In the genomic region with DNA sequence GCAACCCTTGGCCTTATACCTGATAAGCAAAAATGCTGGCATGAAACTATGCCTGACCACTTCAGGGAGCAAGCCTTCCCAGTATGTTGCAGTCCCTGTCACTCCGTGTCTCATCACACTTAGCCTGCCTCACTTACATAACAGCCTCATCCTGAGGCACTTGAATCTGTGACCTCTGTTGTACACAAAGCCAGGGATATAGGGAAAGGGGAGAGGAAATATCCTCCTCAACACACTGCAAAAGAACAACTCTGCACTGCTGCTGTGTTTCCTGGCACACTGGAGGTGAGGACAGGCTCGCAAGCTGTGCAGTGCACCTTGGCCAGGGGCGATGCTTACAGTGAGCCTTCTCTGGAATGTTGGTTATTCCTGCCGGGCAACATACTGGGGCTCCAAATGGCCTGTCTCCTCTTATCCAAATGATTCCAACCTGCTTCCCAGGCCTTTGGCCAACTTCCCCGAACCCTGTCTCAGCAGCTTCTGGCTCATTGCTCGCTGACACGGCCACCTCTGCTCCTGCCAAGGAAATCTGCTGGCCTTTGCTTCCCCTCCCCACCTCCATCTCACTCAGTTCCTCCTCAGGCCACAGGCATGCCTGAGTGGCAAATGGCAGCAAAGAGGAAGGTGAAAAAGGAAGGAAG, we compare ENCODE assay signal across 12 cellular contexts.
DNase-seq lines count a peak whose midpoint lies in the region; ATAC-seq and TF ChIP-seq lines count a peak whose summit lies in the region.
"Had no signal": no experiment of that assay in that cellular context is flagged by ENCODE, and none has a peak within 500 bp of the region (broad histone marks: within the 10 kb centered on the region; RNA-seq: fewer than 3 reads in every experiment).

No MANE protein-coding gene starts in this region.

- CTCF ChIA-PET in MCF 10A (lab: Yijun Ruan, JAX), result interaction anchor here (0.7 kb wide), 1 partner anchor 12 kb away, joined by 3 read pairs; no protein-coding TSS in a partner anchor

- ATAC-seq in lower lobe of right lung, result peak; percentile 54 to 57
- no peak for ATAC-seq in GM21447 (IDR thresholded peaks at IDR 0.05; ENCODE audit: unreplicated experiment)

- H3K4me3 ChIP-seq in endodermal cell (ENCODE audit: low read length) (no peak overlapping the region), lower lobe of right lung (no peak overlapping the region), sigmoid colon (no peak overlapping the region)
- H3K4me3 ChIP-seq: gastrocnemius medialis had no signal

- 85 to 87% methylated on average over 4 to 7 of the region's 7 CpGs for WGBS in endodermal cell (ENCODE audit: insufficient coverage in 1 of 2, insufficient read length in 1 of 2), 2 experiments
- WGBS in sigmoid colon, 2 donors, result 56 to 68% methylated on average over 7 of the region's 7 CpGs

- TF ChIP-seq EP300 in sigmoid colon (IDR thresholded peaks at IDR 0.05), result no peak

- DNase-seq in T47D (ENCODE audit: low read depth in 1 of 2, low spot score in 1 of 2) (peak; percentile 19 to 92), MCF 10A (ENCODE audit: unreplicated experiment) (no peak), endodermal cell (peak; percentile 56), lower lobe of right lung (peak; percentile 45), inferior parietal cortex (ENCODE audit: extremely low spot score) (no peak), sigmoid colon (no peak)
- no peak for DNase-seq in activated T-helper 2 cell treated with anti-CD3 and anti-CD28 coated beads, Interferon-gamma antibody, Interleukin-2, Interleukin-4, amounts not matched to agents 10 μg/mL and 5 μg/mL and 100 μg/mL, durations not matched to agents 14 hours and 24 hours and 36 hours (ENCODE audit: low spot score)
- DNase-seq: DND-41, gastrocnemius medialis, NCI-H1930 had no signal

- H3K36me3 ChIP-seq in endodermal cell (ENCODE audit: control insufficient read depth, insufficient read depth, low read length) (no peaks in the 10 kb centered on the region), lower lobe of right lung (no peaks in the 10 kb centered on the region), sigmoid colon (no peaks in the 10 kb centered on the region)
- H3K36me3 ChIP-seq: gastrocnemius medialis had no signal

- H3K4me3 Mint-ChIP-seq in MCF 10A (ENCODE audit: unreplicated experiment), result no peak overlapping the region
- no peak overlapping the region for H3K4me3 Mint-ChIP-seq in endodermal cell
- no peak overlapping the region for H3K4me3 Mint-ChIP-seq in activated T-helper 2 cell treated with anti-CD3 and anti-CD28 coated beads, Interferon-gamma antibody, Interleukin-2, Interleukin-4, amounts not matched to agents 10 μg/mL and 5 μg/mL and 100 μg/mL, durations not matched to agents 14 hours and 24 hours and 36 hours (ENCODE audit: low read depth)
- H3K4me3 Mint-ChIP-seq: T-helper 2 cell treated with Interferon-gamma antibody and Interleukin-4, amounts not matched to agents 5 μg/mL and 100 μg/mL, for 36 hours had no signal

- no peak overlapping the region for H3K9ac ChIP-seq in endodermal cell (ENCODE audit: extremely low read depth, low read length, poor library complexity, severe bottlenecking)

- H3K27me3 Mint-ChIP-seq in MCF 10A (ENCODE audit: insufficient read depth, unreplicated experiment) (no peaks in the 10 kb centered on the region), endodermal cell (ENCODE audit: insufficient read depth) (no peaks in the 10 kb centered on the region)
- H3K27me3 Mint-ChIP-seq in activated T-helper 2 cell treated with anti-CD3 and anti-CD28 coated beads, Interferon-gamma antibody, Interleukin-2, Interleukin-4, amounts not matched to agents 10 μg/mL and 5 μg/mL and 100 μg/mL, durations not matched to agents 14 hours and 24 hours and 36 hours (ENCODE audit: low read depth), result no peaks in the 10 kb centered on the region

- POLR2A ChIA-PET in MCF 10A (lab: Yijun Ruan, JAX), result interaction anchor here (0.6 kb wide), 1 partner anchor 19 kb away, joined by 3 read pairs; no protein-coding TSS in a partner anchor

- H3K4me1 Mint-ChIP-seq in MCF 10A (ENCODE audit: insufficient read depth, unreplicated experiment) (peaks cover 7% of the 10 kb centered on the region), endodermal cell (no peaks in the 10 kb centered on the region)
- H3K4me1 Mint-ChIP-seq in activated T-helper 2 cell treated with anti-CD3 and anti-CD28 coated beads, Interferon-gamma antibody, Interleukin-2, Interleukin-4, amounts not matched to agents 10 μg/mL and 5 μg/mL and 100 μg/mL, durations not matched to agents 14 hours and 24 hours and 36 hours (ENCODE audit: low read depth), result peaks cover 31% of the 10 kb centered on the region

- TF ChIP-seq POLR2A in sigmoid colon (IDR thresholded peaks at IDR 0.05), result no peak

- no peaks in the 10 kb centered on the region for H3K9me3 Mint-ChIP-seq in MCF 10A (ENCODE audit: unreplicated experiment)
- H3K9me3 Mint-ChIP-seq in endodermal cell, result no peaks in the 10 kb centered on the region
- no peaks in the 10 kb centered on the region for H3K9me3 Mint-ChIP-seq in activated T-helper 2 cell treated with anti-CD3 and anti-CD28 coated beads, Interferon-gamma antibody, Interleukin-2, Interleukin-4, amounts not matched to agents 10 μg/mL and 5 μg/mL and 100 μg/mL, durations not matched to agents 14 hours and 24 hours and 36 hours
- H3K9me3 Mint-ChIP-seq: T-helper 2 cell treated with Interferon-gamma antibody and Interleukin-4, amounts not matched to agents 5 μg/mL and 100 μg/mL, for 36 hours had no signal

- intact Hi-C loops in MCF 10A (cut with micrococcal nuclease) (no loop called here), lower lobe of right lung (cut with DNase I) (no loop called here), sigmoid colon (cut with DNase I) (no loop called here)
- intact Hi-C loops in activated T-helper 2 cell treated with anti-CD3 and anti-CD28 coated beads, Interferon-gamma antibody, Interleukin-2, Interleukin-4, amounts not matched to agents 10 μg/mL and 5 μg/mL and 100 μg/mL, durations not matched to agents 14 hours and 24 hours and 36 hours (cut with micrococcal nuclease), result no loop called here

- H3K27ac Mint-ChIP-seq in MCF 10A (ENCODE audit: low read depth, unreplicated experiment) (no peak overlapping the region), endodermal cell (no peak overlapping the region)
- H3K27ac Mint-ChIP-seq in activated T-helper 2 cell treated with anti-CD3 and anti-CD28 coated beads, Interferon-gamma antibody, Interleukin-2, Interleukin-4, amounts not matched to agents 10 μg/mL and 5 μg/mL and 100 μg/mL, durations not matched to agents 14 hours and 24 hours and 36 hours, result no peak overlapping the region
- H3K27ac Mint-ChIP-seq: T-helper 2 cell treated with Interferon-gamma antibody and Interleukin-4, amounts not matched to agents 5 μg/mL and 100 μg/mL, for 36 hours had no signal

- H3K9me3 ChIP-seq in endodermal cell (ENCODE audit: control insufficient read depth, low read length) (no peaks in the 10 kb centered on the region), lower lobe of right lung (no peaks in the 10 kb centered on the region), sigmoid colon (no peaks in the 10 kb centered on the region)
- H3K9me3 ChIP-seq: gastrocnemius medialis had no signal

- H3K27ac ChIP-seq in endodermal cell (ENCODE audit: low read depth, low read length) (no peak overlapping the region), lower lobe of right lung (no peak overlapping the region), sigmoid colon (peak overlapping the region in 1 of 4 donors; percentile 18)
- H3K27ac ChIP-seq: gastrocnemius medialis had no signal

- TF ChIP-seq CTCF in MCF 10A (IDR thresholded peaks at IDR 0.05; ENCODE audit: unreplicated experiment) (no peak), endodermal cell (conservative IDR thresholded peaks at IDR 0.05) (no peak), lower lobe of right lung (IDR thresholded peaks at IDR 0.05) (no peak), sigmoid colon (IDR thresholded peaks at IDR 0.05) (no peak)

- H3K4me1 ChIP-seq in endodermal cell (ENCODE audit: control insufficient read depth, insufficient read depth, low read length) (no peaks in the 10 kb centered on the region), lower lobe of right lung (peaks cover 22% of the 10 kb centered on the region), sigmoid colon (peaks cover 0 to 18% (median 14%) of the 10 kb centered on the region in 4 donors)

- H3K27me3 ChIP-seq in endodermal cell (ENCODE audit: control insufficient read depth, insufficient read depth, low read length, poor library complexity, severe bottlenecking) (no peaks in the 10 kb centered on the region), lower lobe of right lung (ENCODE audit: low read depth) (no peaks in the 10 kb centered on the region), sigmoid colon (no peaks in the 10 kb centered on the region)
- H3K27me3 ChIP-seq: gastrocnemius medialis had no signal

- in situ Hi-C loops in T47D (cut with HindIII; ENCODE audit: low pct_unique_long_range_greater_than_20kb, low sequenced_read_pairs), result no loop called here

- H3K36me3 Mint-ChIP-seq in MCF 10A (ENCODE audit: insufficient read depth, unreplicated experiment), result no peaks in the 10 kb centered on the region
- H3K36me3 Mint-ChIP-seq in endodermal cell (ENCODE audit: low read depth), result no peaks in the 10 kb centered on the region
- H3K36me3 Mint-ChIP-seq in activated T-helper 2 cell treated with anti-CD3 and anti-CD28 coated beads, Interferon-gamma antibody, Interleukin-2, Interleukin-4, amounts not matched to agents 10 μg/mL and 5 μg/mL and 100 μg/mL, durations not matched to agents 14 hours and 24 hours and 36 hours (ENCODE audit: low read depth), result no peaks in the 10 kb centered on the region

- no TSS peak for BruUV-seq in MCF 10A (replicated peaks; lab: Mats Ljungman, UMichigan)

Comparison
In these comparisons a context has a peak if more than half of its experiments do, and no peak if none do; other contexts are left out.
1. DNase-seq: peak in T47D (2 of 2), endodermal cell (single experiment) and lower lobe of right lung (single experiment); none in MCF 10A (single experiment), inferior parietal cortex (single experiment), sigmoid colon (single experiment) and activated T-helper 2 cell treated with anti-CD3 and anti-CD28 coated beads, Interferon-gamma antibody, Interleukin-2, Interleukin-4, amounts not matched to agents 10 μg/mL and 5 μg/mL and 100 μg/mL, durations not matched to agents 14 hours and 24 hours and 36 hours (single experiment).